In genomic region chr12:6450869-6451347, GRCh38 we compare ENCODE assay signal across 8 cellular contexts. TPM values are rescaled to one million over a fixed set of nuclear protein-coding genes. Genes with fewer than 3 reads are reported as not detected.
DNase-seq lines count a peak whose midpoint lies in the region; ATAC-seq, FAIRE-seq and TF ChIP-seq lines count a peak whose summit lies in the region.

No MANE protein-coding gene starts in this region.

- TF ChIP-seq CTCF in Calu3 (IDR thresholded peaks at IDR 0.05; ENCODE audit: unreplicated experiment) (no peak), RWPE2 (IDR thresholded peaks at IDR 0.05; ENCODE audit: poor library complexity, severe bottlenecking) (no peak), neutrophil (IDR thresholded peaks at IDR 0.05) (no peak)

- peak overlapping the region; percentile 94 for H3K4me3 Mint-ChIP-seq in Calu3 (ENCODE audit: low read depth, unreplicated experiment)

- ATAC-seq in RWPE2 (ENCODE audit: low read depth), result no peak; the same call in 2 of the 3 replicates
- peak; percentile 5 for ATAC-seq in esophagus mucosa

- CTCF ChIA-PET in Calu3 (lab: Charles Lee), result interaction anchor here (0.6 kb wide), 1 partner anchor 103 kb away, joined by 6 read pairs; no protein-coding TSS in a partner anchor

- no peak for TF ChIP-seq POLR2A in GM12892 (IDR thresholded peaks at IDR 0.05; ENCODE audit: low read depth, low read length)

- H3K9me3 ChIP-seq in RWPE2 (ENCODE audit: severe bottlenecking) (no peaks in the 10 kb centered on the region), neutrophil (no peaks in the 10 kb centered on the region)

- no peaks in the 10 kb centered on the region for H3K9me3 Mint-ChIP-seq in Calu3 (ENCODE audit: low read depth, unreplicated experiment)

- intact Hi-C loops in Calu3 (cut with micrococcal nuclease; ENCODE audit: unreplicated experiment), result no loop called here

- peaks cover 25% of the 10 kb centered on the region for H3K4me1 Mint-ChIP-seq in Calu3 (ENCODE audit: low read depth, unreplicated experiment)

- FAIRE-seq in GM12892 (lab: Jason Lieb, UNC), result no peak

- H3K4me1 ChIP-seq in RWPE2 (ENCODE audit: insufficient read depth, poor library complexity, severe bottlenecking), result peaks cover 4% of the 10 kb centered on the region
- H3K4me1 ChIP-seq in neutrophil (ENCODE audit: control insufficient read depth in 1 of 2, insufficient read depth in 1 of 2, low read depth in 1 of 2, low read length in 1 of 2), result peaks cover 24 to 29% of the 10 kb centered on the region in 2 experiments

- no peaks in the 10 kb centered on the region for H3K27me3 Mint-ChIP-seq in Calu3 (ENCODE audit: unreplicated experiment)

- H3K27me3 ChIP-seq in RWPE2 (ENCODE audit: insufficient read depth, poor library complexity, severe bottlenecking) (no peaks in the 10 kb centered on the region), neutrophil (no peaks in the 10 kb centered on the region)

- DNase-seq in Calu3 (no peak), RWPE2 (ENCODE audit: low spot score) (peak; percentile 31), HT-29 (ENCODE audit: low spot score) (no peak), NCI-H2029 (lab: John Stamatoyannopoulos, UW) (no peak), GM12892 (ENCODE audit: insufficient read length) (no peak), NCI-H146 (lab: John Stamatoyannopoulos, UW) (no peak)

- BruUV-seq in Calu3 (replicated peaks; lab: Mats Ljungman, UMichigan), result no TSS peak

- H3K27ac ChIP-seq in RWPE2 (ENCODE audit: poor library complexity, severe bottlenecking) (peak overlapping the region; percentile 68), neutrophil (peak overlapping the region; percentile 93)

- H3K4me3 ChIP-seq in RWPE2 (ENCODE audit: severe bottlenecking) (peak overlapping the region; percentile 41), neutrophil (ENCODE audit: low read depth in 1 of 2, low read length in 1 of 2) (peak overlapping the region; percentile 79 to 87)

- H3K27ac Mint-ChIP-seq in Calu3 (ENCODE audit: unreplicated experiment), result peak overlapping the region; percentile 86

- H3K36me3 ChIP-seq in RWPE2 (ENCODE audit: low read depth) (no peaks in the 10 kb centered on the region), neutrophil (peaks cover 26% of the 10 kb centered on the region)

- peaks cover 41% of the 10 kb centered on the region for H3K36me3 Mint-ChIP-seq in Calu3 (ENCODE audit: insufficient read depth, unreplicated experiment)

RNA-seq across cellular contexts. Expression of gene TAPBPL, which starts 0.9 kb away (rescaled TPM):
- 28.0 and 32.7 TPM in 2 replicates for total RNA-seq in Calu3 (2022)
- 11.4 TPM for total RNA-seq in esophagus mucosa
- total RNA-seq in HT-29 (2014; rRNA removed; shearing (Covaris generic)), result 9.6 and 11.0 TPM in 2 replicates
- polyA plus RNA-seq in GM12892 (2012; ENCODE audit: missing spikeins), result 32.1 TPM

RNA-seq across cellular contexts. Expression of gene CD27, which starts 6.2 kb away (rescaled TPM):
- total RNA-seq in Calu3 (2022) (not detected in 2 replicates), esophagus mucosa (0.40 TPM)
- total RNA-seq in HT-29 (2014; rRNA removed; shearing (Covaris generic)), result 0.23 TPM in 1 of 2 replicates, not detected in the other
- 82.1 TPM for polyA plus RNA-seq in GM12892 (2012; ENCODE audit: missing spikeins)

RNA-seq across cellular contexts. Expression of gene VAMP1, which starts 19.6 kb away (rescaled TPM):
- total RNA-seq in Calu3 (2022) (5.0 and 7.4 TPM in 2 replicates), esophagus mucosa (1.6 TPM)
- total RNA-seq in HT-29 (2014; rRNA removed; shearing (Covaris generic)), result 11.5 and 23.0 TPM in 2 replicates
- polyA plus RNA-seq in GM12892 (2012; ENCODE audit: missing spikeins), result 29.2 TPM

RNA-seq across cellular contexts. Expression of gene MRPL51, which starts 42.2 kb away (rescaled TPM):
- total RNA-seq in Calu3 (2022) (213 and 220 TPM in 2 replicates), esophagus mucosa (180 TPM)
- 144 and 147 TPM in 2 replicates for total RNA-seq in HT-29 (2014; rRNA removed; shearing (Covaris generic))
- 194 TPM for polyA plus RNA-seq in GM12892 (2012; ENCODE audit: missing spikeins)

RNA-seq across cellular contexts. Expression of gene NCAPD2, which starts 43.0 kb away (rescaled TPM):
- total RNA-seq in Calu3 (2022), result 78.0 and 94.7 TPM in 2 replicates
- total RNA-seq in esophagus mucosa, result 37.4 TPM
- 115 and 141 TPM in 2 replicates for total RNA-seq in HT-29 (2014; rRNA removed; shearing (Covaris generic))
- 46.3 TPM for polyA plus RNA-seq in GM12892 (2012; ENCODE audit: missing spikeins)
